8 cellular contexts compared by ENCODE assay signal in genomic region chr2:24490674-24491625, GRCh38. TPM values are rescaled to one million over a fixed set of nuclear protein-coding genes. Genes with fewer than 3 reads are reported as not detected.
DNase-seq lines count a peak whose midpoint lies in the region; ATAC-seq and TF ChIP-seq lines count a peak whose summit lies in the region.

TSS of gene NCOA1 (plus strand) at chr2:24491254. CDS start at chr2:24658678, 167,424 bp downstream.

- H3K9me3 Mint-ChIP-seq in activated CD4-positive, alpha-beta T cell treated with anti-CD3 and anti-CD28 coated beads for 36 hours (ENCODE audit: low read depth): no peaks in the 10 kb centered on the region

- peak within 1 kb of the TSS; percentile 95 for H3K27ac Mint-ChIP-seq in activated CD4-positive, alpha-beta T cell treated with anti-CD3 and anti-CD28 coated beads for 36 hours

- no peaks in the 10 kb centered on the region for H3K36me3 Mint-ChIP-seq in activated CD4-positive, alpha-beta T cell treated with anti-CD3 and anti-CD28 coated beads for 36 hours (ENCODE audit: low read depth)

- peak within 1 kb of the TSS; percentile 90 for H3K4me3 ChIP-seq in choroid plexus epithelial cell (ENCODE audit: low read depth, low read length)

- peak; percentile 30 for TF ChIP-seq CTCF in choroid plexus epithelial cell (conservative IDR thresholded peaks at IDR 0.05; ENCODE audit: low read depth, low read length)

- no peaks in the 10 kb centered on the region for H3K27me3 Mint-ChIP-seq in activated CD4-positive, alpha-beta T cell treated with anti-CD3 and anti-CD28 coated beads for 36 hours

- peak within 1 kb of the TSS; percentile 85 for H3K4me3 Mint-ChIP-seq in activated CD4-positive, alpha-beta T cell treated with anti-CD3 and anti-CD28 coated beads for 36 hours

- POLR2A ChIA-PET in activated CD4-positive, alpha-beta T cell treated with anti-CD3 and anti-CD28 coated beads for 36 hours (lab: Charles Lee): interaction anchor here (1.0 kb wide), 1 partner anchor 25 kb away, joined by 3 read pairs; no protein-coding TSS in a partner anchor

- intact Hi-C loops in activated CD4-positive, alpha-beta T cell treated with anti-CD3 and anti-CD28 coated beads for 36 hours (cut with DNase I, micrococcal nuclease): loop anchor here (1.0 to 10.0 kb wide), 11 partner anchors 30 to 566 kb away; partner anchors contain the start of genes CENPO (in 2 of the 2), PTRHD1 (in 2 of the 2), ADCY3 (in 1 of the 2) and ATAD2B (in 1 of the 2)
- intact Hi-C loops in left colon (cut with DNase I, micrococcal nuclease): no loop called here

- CTCF ChIA-PET in activated CD4-positive, alpha-beta T cell treated with anti-CD3 and anti-CD28 coated beads for 36 hours (lab: Charles Lee): interaction anchor here (0.5 to 1.2 kb wide), 7 partner anchors 30 to 425 kb away, joined by 3 to 4 read pairs (median 3); no protein-coding TSS in a partner anchor

- peak; percentile 93 for DNase-seq in Ammon's horn (ENCODE audit: low spot score)
- peak; percentile 77 for DNase-seq in NCI-H510A (lab: John Stamatoyannopoulos, UW)
- DNase-seq in activated CD4-positive, alpha-beta T cell treated with anti-CD3 and anti-CD28 coated beads for 36 hours: peak; percentile 96
- peak; percentile 94 for DNase-seq in choroid plexus epithelial cell (ENCODE audit: low read depth)
- peak; percentile 90 to 92 for DNase-seq in left colon
- DNase-seq in stimulated activated CD4-positive, alpha-beta T cell treated with anti-CD3 and anti-CD28 coated beads, Interleukin-1b, Interleukin-23, amount 100 ng/mL, for 4 hours (ENCODE audit: low read depth in 2 of 2): peak; percentile 83 to 85

- peak; percentile 65 for ATAC-seq in HG03378 (IDR thresholded peaks at IDR 0.05; ENCODE audit: unreplicated experiment)
- ATAC-seq in activated CD4-positive, alpha-beta T cell treated with anti-CD3 and anti-CD28 coated beads for 36 hours: peak; percentile 89
- ATAC-seq in left colon: peak; percentile 83

- H3K4me1 Mint-ChIP-seq in activated CD4-positive, alpha-beta T cell treated with anti-CD3 and anti-CD28 coated beads for 36 hours: peaks cover 46% of the 10 kb centered on the region

- TF ChIP-seq POLR2A in GM19099 (IDR thresholded peaks at IDR 0.05; ENCODE audit: extremely low read depth, insufficient read length, low read depth): peak; percentile 76

RNA-seq across cellular contexts. Expression of gene NCOA1, which starts in this region (rescaled TPM):
- 10 to 100 TPM; 20.6 to 29.3 TPM for total RNA-seq in activated CD4-positive, alpha-beta T cell treated with anti-CD3 and anti-CD28 coated beads for 36 hours
- 10 to 100 TPM; 34.2 to 38.9 TPM for total RNA-seq in left colon

Comparison
In these comparisons a context has a peak if more than half of its experiments do, and no peak if none do; other contexts are left out.
1. Peak in every context shown above with its lines: DNase-seq, ATAC-seq and H3K4me3 ChIP-seq.
2. intact Hi-C loops: an anchor here in activated CD4-positive, alpha-beta T cell treated with anti-CD3 and anti-CD28 coated beads for 36 hours (1.0 to 10.0 kb wide); none called in left colon.